In the genomic region with DNA sequence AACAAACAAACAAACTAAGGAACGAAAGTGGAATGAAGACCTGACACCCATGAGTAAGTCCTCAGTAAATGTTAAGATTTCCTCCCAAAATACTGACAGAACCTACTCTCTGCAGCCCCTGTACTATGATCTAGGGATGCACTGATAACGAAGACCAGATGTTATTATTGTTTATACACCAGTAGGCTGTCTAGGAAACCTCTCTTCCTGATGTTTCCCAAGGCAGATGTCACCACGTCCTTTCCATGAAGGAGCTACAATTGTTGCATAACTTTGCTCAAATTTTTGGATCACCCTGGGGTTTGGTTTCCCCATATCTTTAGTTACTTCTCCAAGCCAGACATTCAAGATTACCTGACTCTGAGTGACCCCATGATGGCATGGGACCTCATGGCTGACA, we compare ENCODE assay signal across 25 cellular contexts.
DNase-seq lines count a peak whose midpoint lies in the region; ATAC-seq, FAIRE-seq and TF ChIP-seq lines count a peak whose summit lies in the region.
"Had no signal": no experiment of that assay in that cellular context is flagged by ENCODE, and none has a peak within 500 bp of the region (broad histone marks: within the 10 kb centered on the region; RNA-seq: fewer than 3 reads in every experiment).

No MANE protein-coding gene starts in this region.

- BruUV-seq in A673 (replicated peaks; lab: Mats Ljungman, UMichigan) = no TSS peak

- TF ChIP-seq CTCF in endothelial cell (IDR thresholded peaks at IDR 0.05; ENCODE audit: unreplicated experiment) (no peak), mesothelial cell of epicardium (IDR thresholded peaks at IDR 0.05; ENCODE audit: unreplicated experiment) (no peak), A673 (conservative IDR thresholded peaks at IDR 0.05; ENCODE audit: low read depth, low read length) (no peak)

- intact Hi-C loops in A673 (cut with micrococcal nuclease; ENCODE audit: unreplicated experiment) = no loop called here

- no peak for ATAC-seq in HG03439 (IDR thresholded peaks at IDR 0.05; ENCODE audit: unreplicated experiment)
- ATAC-seq: K562, PC-3 had no signal

- peak overlapping the region; percentile 67 for H3K27ac Mint-ChIP-seq in endothelial cell (ENCODE audit: unreplicated experiment)
- peak overlapping the region; percentile 19 for H3K27ac Mint-ChIP-seq in mesothelial cell of epicardium
- H3K27ac Mint-ChIP-seq: CD4-positive, CD25-positive, alpha-beta regulatory T cell had no signal

- FAIRE-seq in urothelium cell line (lab: Jason Lieb, UNC) = peak; percentile 79
- FAIRE-seq: GM18507, H54, HTR-8/SVneo, K562 had no signal

- peaks cover 31% of the 10 kb centered on the region for H3K4me1 Mint-ChIP-seq in endothelial cell (ENCODE audit: unreplicated experiment)
- peaks cover 29% of the 10 kb centered on the region for H3K4me1 Mint-ChIP-seq in mesothelial cell of epicardium
- H3K4me1 Mint-ChIP-seq: CD4-positive, CD25-positive, alpha-beta regulatory T cell had no signal

- DNase-seq in GM03348 (ENCODE audit: low spot score) (peak; percentile 47), endothelial cell (ENCODE audit: low spot score) (no peak), mesothelial cell of epicardium (ENCODE audit: low spot score in 2 of 2, unreplicated experiment in 2 of 2) (no peak), urothelium cell line (ENCODE audit: low spot score) (no peak), A673 (ENCODE audit: low spot score) (no peak)
- DNase-seq in stimulated activated CD4-positive, alpha-beta T cell treated with anti-CD3 and anti-CD28 coated beads, Interleukin-12 subunit alpha, Interleukin-12 subunit beta, amount 100 ng/mL, for 4 hours = no peak
- DNase-seq: CD4-positive, CD25-positive, alpha-beta regulatory T cell; DMS153; DND-41; Kasumi-1; NCI-H1105 treated with DMSO at 0.1 percent for 48 hours; NCI-H146; NCI-H1930; NCI-H446; NCI-H524 treated with DMSO at 0.1 percent for 48 hours; NCI-H774; PC-3; Right ventricle myocardium superior had no signal

- no peaks in the 10 kb centered on the region for H3K27me3 Mint-ChIP-seq in endothelial cell (ENCODE audit: unreplicated experiment)
- H3K27me3 Mint-ChIP-seq in mesothelial cell of epicardium (ENCODE audit: low read depth) = peaks cover 42% of the 10 kb centered on the region
- H3K27me3 Mint-ChIP-seq: CD4-positive, CD25-positive, alpha-beta regulatory T cell had no signal

- no peaks in the 10 kb centered on the region for H3K9me3 ChIP-seq in A673 (ENCODE audit: low read depth, low read length, poor library complexity, severe bottlenecking)
- H3K9me3 ChIP-seq: BLaER1, SJSA1 had no signal

- H3K4me3 ChIP-seq in A673 (ENCODE audit: low read depth, low read length, poor library complexity, severe bottlenecking) = no peak overlapping the region
- H3K4me3 ChIP-seq: BLaER1, K562, SJSA1 had no signal

- no peaks in the 10 kb centered on the region for H3K27me3 ChIP-seq in A673 (replicated peaks; ENCODE audit: insufficient read depth, low read depth, low read length, poor library complexity)
- H3K27me3 ChIP-seq: BLaER1 had no signal

- no peak overlapping the region for H3K4me3 Mint-ChIP-seq in endothelial cell (ENCODE audit: unreplicated experiment)
- no peak overlapping the region for H3K4me3 Mint-ChIP-seq in mesothelial cell of epicardium
- H3K4me3 Mint-ChIP-seq: CD4-positive, CD25-positive, alpha-beta regulatory T cell had no signal

- no peaks in the 10 kb centered on the region for H3K4me1 ChIP-seq in A673 (ENCODE audit: insufficient read depth, low read length, poor library complexity, severe bottlenecking)
- H3K4me1 ChIP-seq: BLaER1, SJSA1 had no signal

- CTCF ChIA-PET in A673 (lab: Charles Lee) = no interaction called here

- H3K36me3 ChIP-seq in A673 (ENCODE audit: insufficient read depth, low read length, poor library complexity, severe bottlenecking) = no peaks in the 10 kb centered on the region
- H3K36me3 ChIP-seq: BLaER1, SJSA1 had no signal

- POLR2A ChIA-PET in A673 (lab: Charles Lee; ENCODE audit: low non-redundant PET) = no interaction called here

- no peak overlapping the region for H3K27ac ChIP-seq in A673 (ENCODE audit: low read depth, low read length, poor library complexity, severe bottlenecking)
- H3K27ac ChIP-seq: BLaER1, SJSA1 had no signal

- no peaks in the 10 kb centered on the region for H3K9me3 Mint-ChIP-seq in endothelial cell (ENCODE audit: unreplicated experiment)
- no peaks in the 10 kb centered on the region for H3K9me3 Mint-ChIP-seq in mesothelial cell of epicardium

- H3K36me3 Mint-ChIP-seq in endothelial cell (ENCODE audit: low read depth, unreplicated experiment) = peaks cover 4% of the 10 kb centered on the region
- H3K36me3 Mint-ChIP-seq in mesothelial cell of epicardium = no peaks in the 10 kb centered on the region
- H3K36me3 Mint-ChIP-seq: CD4-positive, CD25-positive, alpha-beta regulatory T cell had no signal
